Comparison of ENCODE assay signal across 12 cellular contexts in the genomic region with DNA sequence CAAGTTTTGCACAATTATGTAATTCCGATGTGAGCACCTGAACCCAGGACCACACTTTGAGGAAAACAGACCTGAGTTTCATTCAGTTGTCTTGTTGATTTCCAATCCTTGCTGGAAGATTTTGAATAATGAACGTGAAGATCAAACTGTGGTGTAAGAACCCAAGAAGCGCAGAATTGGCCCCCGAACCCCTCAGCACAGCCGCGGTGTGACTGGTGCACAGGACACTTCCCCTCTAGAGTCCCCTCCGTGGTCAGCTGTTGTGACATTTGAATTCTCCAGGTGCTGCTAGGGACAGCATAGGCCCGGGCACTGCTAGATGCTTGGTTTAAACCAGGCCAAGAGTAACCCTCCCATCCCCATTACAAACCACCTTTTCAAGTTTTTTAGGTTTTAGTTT. TPM values are rescaled to one million over a fixed set of nuclear protein-coding genes. Genes with fewer than 3 reads are reported as not detected.
DNase-seq lines count a peak whose midpoint lies in the region; ATAC-seq and TF ChIP-seq lines count a peak whose summit lies in the region.
"Had no signal": no experiment of that assay in that cellular context is flagged by ENCODE, and none has a peak within 500 bp of the region (broad histone marks: within the 10 kb centered on the region; RNA-seq: fewer than 3 reads in every experiment).

No MANE protein-coding gene starts in this region.

- H3K27me3 ChIP-seq in endodermal cell (ENCODE audit: control insufficient read depth, insufficient read depth, low read length, poor library complexity, severe bottlenecking) (no peaks in the 10 kb centered on the region), MM.1S (replicated peaks; ENCODE audit: insufficient read depth, low read length) (peaks cover 19% of the 10 kb centered on the region)
- H3K27me3 ChIP-seq: foreskin keratinocyte had no signal

- H3K9me2 ChIP-seq in MM.1S (replicated peaks; ENCODE audit: insufficient read depth, low read length): no peaks in the 10 kb centered on the region

- no peak for TF ChIP-seq CTCF in endodermal cell (conservative IDR thresholded peaks at IDR 0.05)
- TF ChIP-seq CTCF in MM.1S (IDR thresholded peaks at IDR 0.05; ENCODE audit: low read length): no peak

- H3K36me3 Mint-ChIP-seq in activated T-cell treated with anti-CD3 and anti-CD28 coated beads, Interleukin-2, amount 50 U/mL, for 72 hours (ENCODE audit: insufficient read depth in 2 of 2): peaks cover 0 to 5% of the 10 kb centered on the region in 2 donors
- H3K36me3 Mint-ChIP-seq in T-cell (peaks cover 10% of the 10 kb centered on the region), endodermal cell (ENCODE audit: low read depth) (peaks cover 19% of the 10 kb centered on the region)

- H3K4me3 Mint-ChIP-seq in activated T-cell treated with anti-CD3 and anti-CD28 coated beads, Interleukin-2, amount 50 U/mL, for 72 hours: peak overlapping the region; percentile 27 to 85
- H3K4me3 Mint-ChIP-seq in T-cell (peak overlapping the region; percentile 76 to 78 (median 76)), endodermal cell (peak overlapping the region; percentile 67)

- H2AFZ ChIP-seq in MM.1S (ENCODE audit: low read length): no peak overlapping the region

- ATAC-seq in activated T-cell treated with anti-CD3 and anti-CD28 coated beads, Interleukin-2, amount 50 U/mL, for 72 hours (replicated peaks in 1 of 2): no peak
- ATAC-seq in T-cell (replicated peaks in 1 of 4) (no peak), sciatic nerve (no peak)
- ATAC-seq: foreskin keratinocyte; stimulated activated memory B cell treated with anti-CD40 and anti-IgM and Interleukin-4, amounts not matched to agents 10 μg/mL and 1 μg/mL and 100 μg/mL, for 72 hours had no signal

- intact Hi-C loops in sciatic nerve (cut with DNase I): loop anchor here (5.0 kb wide), 1 partner anchor 110 kb away; the partner anchor contains the start of gene WDR5

- H3K4me3 ChIP-seq in endodermal cell (ENCODE audit: low read length) (no peak overlapping the region), MM.1S (ENCODE audit: low read length) (no peak overlapping the region)

- no peaks in the 10 kb centered on the region for H3K79me2 ChIP-seq in MM.1S (ENCODE audit: low read length)

- no peaks in the 10 kb centered on the region for H4K20me1 ChIP-seq in MM.1S (ENCODE audit: insufficient read depth, low read length)

- no peak overlapping the region for H3K4me2 ChIP-seq in MM.1S (ENCODE audit: low read depth, low read length)

- 94 to 97% methylated on average over 6 to 8 of the region's 8 CpGs for WGBS in endodermal cell (ENCODE audit: insufficient coverage in 1 of 2, insufficient read length in 1 of 2), 2 experiments

- no peaks in the 10 kb centered on the region for H3K9me3 Mint-ChIP-seq in activated T-cell treated with anti-CD3 and anti-CD28 coated beads, Interleukin-2, amount 50 U/mL, for 72 hours
- H3K9me3 Mint-ChIP-seq in T-cell (no peaks in the 10 kb centered on the region), endodermal cell (no peaks in the 10 kb centered on the region)
- H3K9me3 Mint-ChIP-seq: stimulated activated memory B cell treated with anti-CD40 and anti-IgM and Interleukin-4, amounts not matched to agents 10 μg/mL and 1 μg/mL and 100 μg/mL, for 72 hours had no signal

- H3K9me3 ChIP-seq in endodermal cell (ENCODE audit: control insufficient read depth, low read length) (no peaks in the 10 kb centered on the region), MM.1S (replicated peaks; ENCODE audit: insufficient read depth, low read length) (no peaks in the 10 kb centered on the region)

- no peaks in the 10 kb centered on the region for H3K4me1 ChIP-seq in endodermal cell (ENCODE audit: control insufficient read depth, insufficient read depth, low read length)
- H3K4me1 ChIP-seq in MM.1S (ENCODE audit: low read length): peaks cover 3% of the 10 kb centered on the region; the same call in 1 of the 2 replicates
- H3K4me1 ChIP-seq: foreskin keratinocyte had no signal

- H3F3A ChIP-seq in MM.1S (ENCODE audit: insufficient read depth, low read length): no peaks in the 10 kb centered on the region

- no peaks in the 10 kb centered on the region for H3K27me3 Mint-ChIP-seq in activated T-cell treated with anti-CD3 and anti-CD28 coated beads, Interleukin-2, amount 50 U/mL, for 72 hours (ENCODE audit: low read depth)
- no peaks in the 10 kb centered on the region for H3K27me3 Mint-ChIP-seq in T-cell
- no peaks in the 10 kb centered on the region for H3K27me3 Mint-ChIP-seq in endodermal cell (ENCODE audit: insufficient read depth)
- H3K27me3 Mint-ChIP-seq: stimulated activated memory B cell treated with anti-CD40 and anti-IgM and Interleukin-4, amounts not matched to agents 10 μg/mL and 1 μg/mL and 100 μg/mL, for 72 hours had no signal

- H3K9ac ChIP-seq in endodermal cell (ENCODE audit: extremely low read depth, low read length, poor library complexity, severe bottlenecking) (no peak overlapping the region), MM.1S (ENCODE audit: low read length) (no peak overlapping the region)

- H3K27ac Mint-ChIP-seq in activated T-cell treated with anti-CD3 and anti-CD28 coated beads, Interleukin-2, amount 50 U/mL, for 72 hours: no peak overlapping the region
- H3K27ac Mint-ChIP-seq in T-cell: peak overlapping the region in 1 of 2 donors; percentile 48
- H3K27ac Mint-ChIP-seq in endodermal cell: no peak overlapping the region
- H3K27ac Mint-ChIP-seq: stimulated activated memory B cell treated with anti-CD40 and anti-IgM and Interleukin-4, amounts not matched to agents 10 μg/mL and 1 μg/mL and 100 μg/mL, for 72 hours had no signal

- POLR2A ChIA-PET in T-cell (lab: Charles Lee): no interaction called here

- H3K36me3 ChIP-seq in endodermal cell (ENCODE audit: control insufficient read depth, insufficient read depth, low read length) (peaks cover 12% of the 10 kb centered on the region), MM.1S (replicated peaks; ENCODE audit: insufficient read depth, low read length) (no peaks in the 10 kb centered on the region)

- peaks cover 8% of the 10 kb centered on the region for H3K4me1 Mint-ChIP-seq in activated T-cell treated with anti-CD3 and anti-CD28 coated beads, Interleukin-2, amount 50 U/mL, for 72 hours (ENCODE audit: low read depth)
- peaks cover 12 to 22% (median 16%) of the 10 kb centered on the region in 3 donors for H3K4me1 Mint-ChIP-seq in T-cell
- peaks cover 2% of the 10 kb centered on the region for H3K4me1 Mint-ChIP-seq in endodermal cell

- H3K27ac ChIP-seq in endodermal cell (ENCODE audit: low read depth, low read length): no peak overlapping the region
- no peak overlapping the region for H3K27ac ChIP-seq in MM.1S (ENCODE audit: low read length)
- H3K27ac ChIP-seq: foreskin keratinocyte had no signal

- DNase-seq in activated T-cell treated with anti-CD3 and anti-CD28 coated beads, Interleukin-2, amount 50 U/mL, for 72 hours: no peak
- no peak for DNase-seq in activated T-cell treated with anti-CD3 and anti-CD28 coated beads, Interleukin-2, amount 50 U/mL, for 1 hour
- DNase-seq in T-cell: no peak
- no peak for DNase-seq in endodermal cell
- peak; percentile 59 for DNase-seq in sciatic nerve (ENCODE audit: low spot score)
- DNase-seq in NCI-H2196 (lab: John Stamatoyannopoulos, UW; ENCODE audit: unreplicated experiment): no peak
- no peak for DNase-seq in NCI-H128 (lab: John Stamatoyannopoulos, UW; ENCODE audit: unreplicated experiment)
- no peak for DNase-seq in MM.1S
- DNase-seq: DMS 273 treated with DMSO at 0.1 percent for 48 hours, foreskin keratinocyte, NCI-H2227 treated with DMSO at 0.1 percent for 48 hours had no signal

- CTCF ChIA-PET in T-cell (lab: Charles Lee): interaction anchor here in 1 of 2 donors (1.1 kb wide), 1 partner anchor 40 kb away, joined by 3 read pairs; no protein-coding TSS in a partner anchor

RNA-seq across cellular contexts. Expression of gene BRD3OS, which starts 1.7 kb away (rescaled TPM):
- total RNA-seq in activated T-cell treated with anti-CD3 and anti-CD28 coated beads, Interleukin-2, amount 50 U/mL, for 72 hours: 10 to 100 TPM in 1 of 2 donors, 1 to 10 TPM in 1; 6.3 to 10.3 TPM
- total RNA-seq in T-cell: 10 to 100 TPM in 4 of 5 donors, 1 to 10 TPM in 1; 8.4 to 18.0 (median 16.5) TPM
- 10 to 100 TPM; 19.0 to 26.5 TPM for total RNA-seq in endodermal cell
- 24.2 TPM for polyA plus RNA-seq in endodermal cell (2013, experiment 1 of 2)
- 19.7 TPM for polyA plus RNA-seq in endodermal cell (2013, experiment 2 of 2)
- 16.4 TPM for total RNA-seq in sciatic nerve

RNA-seq across cellular contexts. Expression of gene VAV2, which starts 34.9 kb away (rescaled TPM):
- 1 to 10 TPM; 4.6 to 5.1 TPM for total RNA-seq in activated T-cell treated with anti-CD3 and anti-CD28 coated beads, Interleukin-2, amount 50 U/mL, for 72 hours
- total RNA-seq in T-cell: 1 to 10 TPM; 1.2 to 7.5 (median 4.9) TPM
- total RNA-seq in endodermal cell: 10 to 100 TPM; 29.8 to 35.9 TPM
- polyA plus RNA-seq in endodermal cell (2013, experiment 1 of 2): 35.5 TPM
- polyA plus RNA-seq in endodermal cell (2013, experiment 2 of 2): 31.9 TPM
- total RNA-seq in sciatic nerve: 20.5 TPM

RNA-seq across cellular contexts. Expression of gene BRD3, which starts 40.8 kb away (rescaled TPM):
- total RNA-seq in activated T-cell treated with anti-CD3 and anti-CD28 coated beads, Interleukin-2, amount 50 U/mL, for 72 hours: 10 to 100 TPM; 50.2 to 51.3 TPM
- 10 to 100 TPM; 33.7 to 63.7 (median 58.2) TPM for total RNA-seq in T-cell
- 100 to 1,000 TPM in 1 of 2 donors, 10 to 100 TPM in 1; 92.3 to 103 TPM for total RNA-seq in endodermal cell
- polyA plus RNA-seq in endodermal cell (2013, experiment 1 of 2): 61.9 TPM
- 57.3 TPM for polyA plus RNA-seq in endodermal cell (2013, experiment 2 of 2)
- total RNA-seq in sciatic nerve: 54.4 TPM
